10 cellular contexts compared by ENCODE assay signal in the genomic region with DNA sequence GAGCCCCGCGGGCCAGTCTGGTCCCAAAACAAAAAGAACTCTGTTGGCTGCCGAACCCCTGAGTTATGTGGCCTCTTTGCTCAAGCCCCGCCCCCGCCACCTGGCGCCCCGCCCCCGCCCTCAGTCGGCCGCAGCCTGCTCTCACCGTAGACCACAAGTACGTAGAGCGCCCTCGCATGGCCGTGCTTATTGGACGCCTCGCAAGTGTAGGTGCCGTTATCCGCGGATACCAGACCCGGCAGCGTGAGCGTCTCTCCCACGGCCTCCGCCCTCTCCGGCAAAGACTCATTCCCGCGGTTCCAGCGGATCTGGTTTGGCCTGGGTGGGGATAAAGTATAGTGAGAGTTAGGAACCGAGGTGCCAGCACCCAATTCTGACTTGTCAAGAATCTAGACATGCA. TPM values are rescaled to one million over a fixed set of nuclear protein-coding genes. Genes with fewer than 3 reads are reported as not detected.
DNase-seq lines count a peak whose midpoint lies in the region; ATAC-seq and TF ChIP-seq lines count a peak whose summit lies in the region.
"Had no signal": no experiment of that assay in that cellular context is flagged by ENCODE, and none has a peak within 500 bp of the region (broad histone marks: within the 10 kb centered on the region; RNA-seq: fewer than 3 reads in every experiment).

No MANE protein-coding gene starts in this region.

- POLR2A ChIA-PET in CD8-positive, alpha-beta T cell (lab: Charles Lee), result no interaction called here

- CTCF ChIA-PET in CD8-positive, alpha-beta T cell (lab: Charles Lee), result interaction anchor here (1.0 kb wide), 2 partner anchors 71 to 178 kb away, joined by 3 to 4 read pairs; no protein-coding TSS in a partner anchor
- CTCF ChIA-PET in activated naive CD4-positive, alpha-beta T cell treated with anti-CD3 and anti-CD28 coated beads, Interleukin-2, amount 10 ng/mL, durations not matched to agents 7 days and 5 days (lab: Charles Lee), result interaction anchor here (1.2 kb wide), 1 partner anchor 65 kb away, joined by 3 read pairs; no protein-coding TSS in a partner anchor

- H3K4me1 ChIP-seq in CD8-positive, alpha-beta T cell (ENCODE audit: insufficient read depth, low read length), result peaks cover 21% of the 10 kb centered on the region
- peaks cover 9% of the 10 kb centered on the region for H3K4me1 ChIP-seq in lower lobe of right lung
- H3K4me1 ChIP-seq: parathyroid adenoma had no signal

- peak; percentile 51 for TF ChIP-seq CTCF in CD8-positive, alpha-beta T cell (IDR thresholded peaks at IDR 0.05)
- TF ChIP-seq CTCF in lower lobe of right lung (IDR thresholded peaks at IDR 0.05), result peak; percentile 12

- H3K27ac Mint-ChIP-seq in CD8-positive, alpha-beta T cell, result no peak overlapping the region
- H3K27ac Mint-ChIP-seq in activated naive CD4-positive, alpha-beta T cell treated with anti-CD3 and anti-CD28 coated beads, Interleukin-2, amount 10 ng/mL, durations not matched to agents 7 days and 5 days, result peak overlapping the region; percentile 37
- H3K27ac Mint-ChIP-seq: activated naive CD8-positive, alpha-beta T cell had no signal

- H3K27ac ChIP-seq in CD8-positive, alpha-beta T cell (ENCODE audit: low read depth, low read length), result no peak overlapping the region
- H3K27ac ChIP-seq in lower lobe of right lung, result no peak overlapping the region
- H3K27ac ChIP-seq: parathyroid adenoma had no signal

- peaks cover 3% of the 10 kb centered on the region for H3K27me3 ChIP-seq in CD8-positive, alpha-beta T cell (ENCODE audit: insufficient read depth, low read length)
- no peaks in the 10 kb centered on the region for H3K27me3 ChIP-seq in lower lobe of right lung (ENCODE audit: low read depth)

- peaks cover under 1% of the 10 kb centered on the region for H3K36me3 Mint-ChIP-seq in CD8-positive, alpha-beta T cell
- H3K36me3 Mint-ChIP-seq in activated naive CD4-positive, alpha-beta T cell treated with anti-CD3 and anti-CD28 coated beads, Interleukin-2, amount 10 ng/mL, durations not matched to agents 7 days and 5 days, result no peaks in the 10 kb centered on the region
- H3K36me3 Mint-ChIP-seq: activated naive CD8-positive, alpha-beta T cell had no signal

- H3K27me3 Mint-ChIP-seq in CD8-positive, alpha-beta T cell (ENCODE audit: low read depth), result peaks cover 9% of the 10 kb centered on the region
- peaks cover 27% of the 10 kb centered on the region for H3K27me3 Mint-ChIP-seq in activated naive CD4-positive, alpha-beta T cell treated with anti-CD3 and anti-CD28 coated beads, Interleukin-2, amount 10 ng/mL, durations not matched to agents 7 days and 5 days

- ATAC-seq in CD8-positive, alpha-beta T cell, result peak; percentile 89
- peak; percentile 52 to 60 for ATAC-seq in lower lobe of right lung
- ATAC-seq in GM21737 (IDR thresholded peaks at IDR 0.05; ENCODE audit: unreplicated experiment), result no peak
- no peak for ATAC-seq in GM21723 (IDR thresholded peaks at IDR 0.05; ENCODE audit: unreplicated experiment)

- no peaks in the 10 kb centered on the region for H3K9me3 Mint-ChIP-seq in CD8-positive, alpha-beta T cell
- H3K9me3 Mint-ChIP-seq in activated naive CD4-positive, alpha-beta T cell treated with anti-CD3 and anti-CD28 coated beads, Interleukin-2, amount 10 ng/mL, durations not matched to agents 7 days and 5 days, result no peaks in the 10 kb centered on the region

- H3K4me3 Mint-ChIP-seq in CD8-positive, alpha-beta T cell, result no peak overlapping the region
- no peak overlapping the region for H3K4me3 Mint-ChIP-seq in activated naive CD4-positive, alpha-beta T cell treated with anti-CD3 and anti-CD28 coated beads, Interleukin-2, amount 10 ng/mL, durations not matched to agents 7 days and 5 days
- H3K4me3 Mint-ChIP-seq: activated naive CD8-positive, alpha-beta T cell had no signal

- intact Hi-C loops in CD8-positive, alpha-beta T cell (cut with DNase I, micrococcal nuclease), result loop anchor here in 1 of 2 experiments (2.0 to 5.0 kb wide), 2 partner anchors 70 to 587 kb away; partner anchors contain the start of gene ZNF227
- intact Hi-C loops in lower lobe of right lung (cut with DNase I), result no loop called here

- H3K9me3 ChIP-seq in CD8-positive, alpha-beta T cell (ENCODE audit: low read length), result no peaks in the 10 kb centered on the region
- H3K9me3 ChIP-seq in lower lobe of right lung, result no peaks in the 10 kb centered on the region

- DNase-seq in CD8-positive, alpha-beta T cell, result peak; percentile 68 to 93 (median 82)
- DNase-seq in SW480 (ENCODE audit: low spot score) (peak; percentile 92), lower lobe of right lung (peak; percentile 82), superior temporal gyrus (ENCODE audit: extremely low spot score) (no peak)
- DNase-seq in activated naive CD4-positive, alpha-beta T cell treated with anti-CD3 and anti-CD28 coated beads, Interleukin-2, amount 10 ng/mL, durations not matched to agents 7 days and 5 days, result peak; percentile 93
- peak; percentile 82 for DNase-seq in stimulated activated naive CD4-positive, alpha-beta T cell treated with Interleukin-2 at 50 U/mL for 16 hours (lab: John Stamatoyannopoulos, UW)

- no peaks in the 10 kb centered on the region for H3K36me3 ChIP-seq in CD8-positive, alpha-beta T cell (ENCODE audit: insufficient read depth, low read length)
- H3K36me3 ChIP-seq in lower lobe of right lung, result no peaks in the 10 kb centered on the region

- peaks cover 20% of the 10 kb centered on the region for H3K4me1 Mint-ChIP-seq in CD8-positive, alpha-beta T cell (ENCODE audit: low read depth)
- H3K4me1 Mint-ChIP-seq in activated naive CD4-positive, alpha-beta T cell treated with anti-CD3 and anti-CD28 coated beads, Interleukin-2, amount 10 ng/mL, durations not matched to agents 7 days and 5 days, result peaks cover 49% of the 10 kb centered on the region

- H3K4me3 ChIP-seq in CD8-positive, alpha-beta T cell (ENCODE audit: low read depth, low read length), result no peak overlapping the region
- H3K4me3 ChIP-seq in lower lobe of right lung, result no peak overlapping the region

RNA-seq across cellular contexts. Expression of gene ZNF428, which starts 5.5 kb away (rescaled TPM):
- total RNA-seq in CD8-positive, alpha-beta T cell, result 10 to 100 TPM; 31.8 to 33.3 TPM
- 29.6 TPM for total RNA-seq in lower lobe of right lung

RNA-seq across cellular contexts. Expression of gene SRRM5, which starts 13.0 kb away (rescaled TPM):
- under 1 TPM; 0.16 to 0.31 TPM for total RNA-seq in CD8-positive, alpha-beta T cell
- 0.24 TPM for total RNA-seq in lower lobe of right lung

RNA-seq across cellular contexts. Expression of gene CADM4, which starts 14.7 kb away (rescaled TPM):
- under 1 TPM in 1 of 2 experiments, not detected in 1; 0.19 TPM for total RNA-seq in CD8-positive, alpha-beta T cell
- 8.1 TPM for total RNA-seq in lower lobe of right lung

RNA-seq across cellular contexts. Expression of gene ZNF576, which starts 28.5 kb away (rescaled TPM):
- total RNA-seq in CD8-positive, alpha-beta T cell, result 1 to 10 TPM; 4.9 to 5.2 TPM
- 14.2 TPM for total RNA-seq in lower lobe of right lung

RNA-seq across cellular contexts. Expression of gene IRGQ, which starts 29.0 kb away (rescaled TPM):
- total RNA-seq in CD8-positive, alpha-beta T cell, result 10 to 100 TPM; 25.5 to 26.5 TPM
- total RNA-seq in lower lobe of right lung, result 21.1 TPM

Comparison
In these comparisons a context has a peak if more than half of its experiments do, and no peak if none do; other contexts are left out.
1. ATAC-seq: peak in CD8-positive, alpha-beta T cell (single experiment) and lower lobe of right lung (2 of 2); none in GM21737 (single experiment) and GM21723 (single experiment).